In the genomic region with DNA sequence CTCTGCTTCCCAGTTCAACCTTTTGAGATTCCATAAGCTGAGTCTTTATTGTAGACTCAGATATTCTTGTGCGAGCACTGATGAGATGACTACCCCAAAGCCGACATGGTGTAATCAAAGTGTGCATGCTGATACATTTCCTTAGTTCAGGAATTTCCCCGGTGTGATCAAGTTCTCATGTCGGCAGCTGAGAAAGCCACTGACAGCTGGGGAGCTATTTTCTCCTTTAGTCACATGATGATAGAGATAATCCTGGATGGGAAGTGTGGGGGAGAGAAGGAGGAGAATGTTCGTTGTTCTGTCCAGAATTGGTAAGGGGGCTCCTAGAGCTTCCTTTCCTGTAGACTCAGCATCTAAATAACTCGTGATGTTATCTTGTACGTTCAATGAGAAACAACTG, we compare ENCODE assay signal across 18 cellular contexts. TPM values are rescaled to one million over a fixed set of nuclear protein-coding genes. Genes with fewer than 3 reads are reported as not detected.
DNase-seq lines count a peak whose midpoint lies in the region; ATAC-seq, FAIRE-seq and TF ChIP-seq lines count a peak whose summit lies in the region.
"Had no signal": no experiment of that assay in that cellular context is flagged by ENCODE, and none has a peak within 500 bp of the region (broad histone marks: within the 10 kb centered on the region; RNA-seq: fewer than 3 reads in every experiment).

No MANE protein-coding gene starts in this region.

- H3K4me3 ChIP-seq in AG04450 (ENCODE audit: low read depth, low read length): no peak overlapping the region
- H3K4me3 ChIP-seq in neural progenitor cell: no peak overlapping the region
- H3K4me3 ChIP-seq: lung had no signal

- no peaks in the 10 kb centered on the region for H3F3A ChIP-seq in neural progenitor cell (ENCODE audit: low read depth)

- peaks cover 38% of the 10 kb centered on the region for H3K4me1 Mint-ChIP-seq in chondrocyte (ENCODE audit: low read depth)
- H3K4me1 Mint-ChIP-seq in neural progenitor cell: peaks cover 4% of the 10 kb centered on the region
- H3K4me1 Mint-ChIP-seq: IgD-negative memory B cell had no signal

- no peak overlapping the region for H3K9ac ChIP-seq in neural progenitor cell

- intact Hi-C loops in sciatic nerve (cut with DNase I): no loop called here

- peak; percentile 59 for FAIRE-seq in HTR-8/SVneo (lab: Jason Lieb, UNC)
- FAIRE-seq: small intestine, urothelium cell line had no signal

- CTCF ChIA-PET in AG04450 (lab: Charles Lee): no interaction called here

- DNase-seq in AG04450 (ENCODE audit: low read depth, low spot score) (peak; percentile 66), HTR-8/SVneo (ENCODE audit: insufficient read length, low spot score) (peak; percentile 56), chondrocyte (ENCODE audit: low spot score) (no peak), neural progenitor cell (ENCODE audit: low spot score) (no peak), sciatic nerve (ENCODE audit: low spot score) (no peak), NCI-H69 (lab: John Stamatoyannopoulos, UW) (no peak)
- DNase-seq in activated CD8-positive, alpha-beta memory T cell treated with anti-CD3 and anti-CD28 coated beads, Interleukin-2, amount 50 U/mL, for 4 hours: no peak
- DNase-seq: activated CD4-positive, alpha-beta memory T cell treated with anti-CD3 and anti-CD28 coated beads for 36 hours; H9; NCI-H1092 treated with DMSO at 0.1 percent for 48 hours; SIG-M5; small intestine; stimulated activated naive CD4-positive, alpha-beta T cell treated with Interleukin-2 at 50 U/mL for 16 hours; T-helper 9 cell had no signal

- H3K4me2 ChIP-seq in neural progenitor cell: no peak overlapping the region

- POLR2A ChIA-PET in AG04450 (lab: Yijun Ruan, JAX): interaction anchor here (0.9 to 1.0 kb wide), 2 partner anchors 32 to 216 kb away, joined by 3 to 4 read pairs; no protein-coding TSS in a partner anchor

- peak overlapping the region; percentile 37 for H2AFZ ChIP-seq in neural progenitor cell (replicated peaks)

- H3K27me3 ChIP-seq in AG04450 (ENCODE audit: control insufficient read depth, insufficient read depth, low read length) (no peaks in the 10 kb centered on the region), neural progenitor cell (no peaks in the 10 kb centered on the region)

- H3K9me3 ChIP-seq in AG04450 (ENCODE audit: control insufficient read depth, insufficient read depth, low read length): no peaks in the 10 kb centered on the region; the same call in 1 of the 2 replicates
- H3K9me3 ChIP-seq in neural progenitor cell (ENCODE audit: low read depth): no peaks in the 10 kb centered on the region

- no peaks in the 10 kb centered on the region for H3K4me1 ChIP-seq in neural progenitor cell

- H3K36me3 Mint-ChIP-seq in chondrocyte (ENCODE audit: low read depth): no peaks in the 10 kb centered on the region
- H3K36me3 Mint-ChIP-seq in neural progenitor cell: no peaks in the 10 kb centered on the region
- H3K36me3 Mint-ChIP-seq: activated CD4-positive, alpha-beta memory T cell treated with anti-CD3 and anti-CD28 coated beads for 36 hours; IgD-negative memory B cell had no signal

- H3K27ac Mint-ChIP-seq in chondrocyte (ENCODE audit: unreplicated experiment) (peak overlapping the region; percentile 62), neural progenitor cell (no peak overlapping the region)
- H3K27ac Mint-ChIP-seq: activated CD4-positive, alpha-beta memory T cell treated with anti-CD3 and anti-CD28 coated beads for 36 hours; H9; IgD-negative memory B cell had no signal

- no peak for ATAC-seq in sciatic nerve
- ATAC-seq in HG03432 (IDR thresholded peaks at IDR 0.05; ENCODE audit: unreplicated experiment): no peak

- no peaks in the 10 kb centered on the region for H4K20me1 ChIP-seq in neural progenitor cell (ENCODE audit: low read depth)

- H3K79me2 ChIP-seq in neural progenitor cell (ENCODE audit: low read depth): no peaks in the 10 kb centered on the region

- no peaks in the 10 kb centered on the region for H3K27me3 Mint-ChIP-seq in chondrocyte (ENCODE audit: low read depth)
- H3K27me3 Mint-ChIP-seq in neural progenitor cell (ENCODE audit: insufficient read depth, low read depth): peaks cover 4% of the 10 kb centered on the region

- no peaks in the 10 kb centered on the region for H3K36me3 ChIP-seq in neural progenitor cell

- no peak overlapping the region for H3K27ac ChIP-seq in AG04450 (ENCODE audit: low read depth, low read length)
- H3K27ac ChIP-seq in neural progenitor cell: no peak overlapping the region

- H3K4me3 Mint-ChIP-seq in chondrocyte (ENCODE audit: unreplicated experiment): no peak overlapping the region
- H3K4me3 Mint-ChIP-seq in neural progenitor cell: no peak overlapping the region
- H3K4me3 Mint-ChIP-seq: activated CD4-positive, alpha-beta memory T cell treated with anti-CD3 and anti-CD28 coated beads for 36 hours; H9; IgD-negative memory B cell had no signal

- no peak for TF ChIP-seq CTCF in AG04450 (IDR thresholded peaks at IDR 0.05; ENCODE audit: low read depth, low read length)
- no peak for TF ChIP-seq CTCF in chondrocyte (IDR thresholded peaks at IDR 0.05)
- no peak for TF ChIP-seq CTCF in neural progenitor cell (IDR thresholded peaks at IDR 0.05)

- H3K9me3 Mint-ChIP-seq in chondrocyte (ENCODE audit: low read depth): no peaks in the 10 kb centered on the region
- no peaks in the 10 kb centered on the region for H3K9me3 Mint-ChIP-seq in neural progenitor cell
- H3K9me3 Mint-ChIP-seq: activated CD4-positive, alpha-beta memory T cell treated with anti-CD3 and anti-CD28 coated beads for 36 hours; H9 had no signal

RNA-seq across cellular contexts. Expression of a gene that starts 7.7 kb away (rescaled TPM):
- polyA plus RNA-seq in AG04450 (2011; rRNA removed): 56.0 and 74.4 TPM in 2 replicates
- 41.6 and 44.6 TPM in 2 replicates for polyA minus RNA-seq in AG04450 (2011; rRNA and poly(A)+ RNA removed)
- total RNA-seq in chondrocyte (76.6 to 90.4 TPM (median 86.1 TPM) in 3 replicates), neural progenitor cell (ENCODE audit: low replicate concordance) (18.4 and 27.4 TPM in 2 replicates), sciatic nerve (7.1 TPM)
- total RNA-seq: activated CD4-positive, alpha-beta memory T cell treated with anti-CD3 and anti-CD28 coated beads for 36 hours had no signal
- polyA plus RNA-seq: IgD-negative memory B cell had no signal

Comparison
In these comparisons a context has a peak if more than half of its experiments do, and no peak if none do; other contexts are left out.
1. DNase-seq: peak in AG04450 (single experiment) and HTR-8/SVneo (single experiment); none in chondrocyte (single experiment), neural progenitor cell (single experiment), activated CD8-positive, alpha-beta memory T cell treated with anti-CD3 and anti-CD28 coated beads, Interleukin-2, amount 50 U/mL, for 4 hours (single experiment), sciatic nerve (single experiment) and NCI-H69 (single experiment).